Comparison of ENCODE assay signal across 13 cellular contexts in genomic region chr14:101838476-101838875, GRCh38.
DNase-seq lines count a peak whose midpoint lies in the region; ATAC-seq and TF ChIP-seq lines count a peak whose summit lies in the region.
"Had no signal": no experiment of that assay in that cellular context is flagged by ENCODE, and none has a peak within 500 bp of the region (broad histone marks: within the 10 kb centered on the region; RNA-seq: fewer than 3 reads in every experiment).

No MANE protein-coding gene starts in this region.

- H3K27me3 ChIP-seq in CD4-positive, alpha-beta T cell (ENCODE audit: control insufficient read depth, insufficient read depth, low read length) = no peaks in the 10 kb centered on the region
- no peaks in the 10 kb centered on the region for H3K27me3 ChIP-seq in neuronal stem cell (ENCODE audit: control insufficient read depth in 3 of 3, insufficient read depth in 3 of 3, low read depth in 1 of 3, low read length in 3 of 3)
- H3K27me3 ChIP-seq: stomach had no signal

- H3K79me1 ChIP-seq in neuronal stem cell (ENCODE audit: low read depth, low read length) = peaks cover 11% of the 10 kb centered on the region

- H3K4me1 ChIP-seq in neuronal stem cell (ENCODE audit: control insufficient read depth in 2 of 2, insufficient read depth in 1 of 2, low read depth in 1 of 2, low read length in 2 of 2) = peaks cover 2 to 4% of the 10 kb centered on the region in 2 donors

- no CpG with 5 or more reads among the region's 5 CpGs for WGBS in neuronal stem cell (ENCODE audit: extremely low coverage in 2 of 2, insufficient read length in 2 of 2, insufficient replicate concordance in 1 of 2), 2 donors

- ATAC-seq in CD4-positive, alpha-beta T cell (ENCODE audit: poor library complexity) = no peak
- no peak for ATAC-seq in left lobe of liver
- ATAC-seq: sciatic nerve had no signal

- no peak overlapping the region for H3K9ac ChIP-seq in neuronal stem cell (ENCODE audit: low read depth, low read length, poor library complexity)

- H3K4me3 ChIP-seq in GM12865 (ENCODE audit: low read depth, low read length) (peak overlapping the region; percentile 25), neuronal stem cell (ENCODE audit: low read length in 2 of 2) (no peak overlapping the region)
- H3K4me3 ChIP-seq: stomach had no signal

- no peak overlapping the region for H2BK12ac ChIP-seq in neuronal stem cell (ENCODE audit: low read length)

- no peak overlapping the region for H2BK120ac ChIP-seq in neuronal stem cell (ENCODE audit: low read depth, low read length)

- POLR2A ChIA-PET in CD4-positive, alpha-beta T cell (lab: Charles Lee) = interaction anchor here (0.7 to 4.3 kb wide), 4 partner anchors 9 to 67 kb away, joined by 3 to 23 read pairs (median 6); no protein-coding TSS in a partner anchor
- POLR2A ChIA-PET in HEK293T (lab: Yijun Ruan, JAX) = no interaction called here

- H3K36me3 Mint-ChIP-seq in CD4-positive, alpha-beta T cell (ENCODE audit: low read depth) = peaks cover 74% of the 10 kb centered on the region
- H3K36me3 Mint-ChIP-seq in activated T-helper 1 cell treated with anti-CD3 and anti-CD28 coated beads, Interleukin-12 subunit alpha, Interleukin-12 subunit beta, Interleukin-2, Interleukin-4 antibody, amounts not matched to agents 30 ng/mL and 10 ng/mL and 1 ng/mL, durations not matched to agents 14 hours and 24 hours and 36 hours (ENCODE audit: low read depth) = peaks cover 15% of the 10 kb centered on the region

- peaks cover 4 to 29% of the 10 kb centered on the region in 2 donors for H3K36me3 ChIP-seq in neuronal stem cell (replicated peaks in 1 of 2; ENCODE audit: control insufficient read depth in 2 of 2, insufficient read depth in 2 of 2, low read length in 2 of 2)
- H3K36me3 ChIP-seq: stomach had no signal

- no peaks in the 10 kb centered on the region for H3K9me3 Mint-ChIP-seq in CD4-positive, alpha-beta T cell
- no peaks in the 10 kb centered on the region for H3K9me3 Mint-ChIP-seq in activated T-helper 1 cell treated with anti-CD3 and anti-CD28 coated beads, Interleukin-12 subunit alpha, Interleukin-12 subunit beta, Interleukin-2, Interleukin-4 antibody, amounts not matched to agents 30 ng/mL and 10 ng/mL and 1 ng/mL, durations not matched to agents 14 hours and 24 hours and 36 hours

- no peak for TF ChIP-seq CTCF in CD4-positive, alpha-beta T cell (IDR thresholded peaks at IDR 0.05)
- TF ChIP-seq CTCF in GM12865 (IDR thresholded peaks at IDR 0.05; ENCODE audit: insufficient read depth, low read depth, low read length, missing control alignments) = no peak

- no peak overlapping the region for H4K91ac ChIP-seq in neuronal stem cell (ENCODE audit: low read depth, low read length, poor library complexity)

- H4K8ac ChIP-seq in neuronal stem cell (ENCODE audit: low read depth, low read length) = no peak overlapping the region

- H3K23ac ChIP-seq in neuronal stem cell (ENCODE audit: low read depth, low read length, poor library complexity) = no peak overlapping the region

- no peak overlapping the region for H2BK15ac ChIP-seq in neuronal stem cell (ENCODE audit: low read length)

- H3K4me1 Mint-ChIP-seq in CD4-positive, alpha-beta T cell (ENCODE audit: low read depth) = peaks cover 89% of the 10 kb centered on the region
- H3K4me1 Mint-ChIP-seq in activated T-helper 1 cell treated with anti-CD3 and anti-CD28 coated beads, Interleukin-12 subunit alpha, Interleukin-12 subunit beta, Interleukin-2, Interleukin-4 antibody, amounts not matched to agents 30 ng/mL and 10 ng/mL and 1 ng/mL, durations not matched to agents 14 hours and 24 hours and 36 hours (ENCODE audit: low read depth) = peaks cover 70% of the 10 kb centered on the region

- no peak overlapping the region for H2AFZ ChIP-seq in neuronal stem cell (ENCODE audit: low read length)

- H3K4me3 Mint-ChIP-seq in CD4-positive, alpha-beta T cell = peak overlapping the region; percentile 44
- H3K4me3 Mint-ChIP-seq in activated T-helper 1 cell treated with anti-CD3 and anti-CD28 coated beads, Interleukin-12 subunit alpha, Interleukin-12 subunit beta, Interleukin-2, Interleukin-4 antibody, amounts not matched to agents 30 ng/mL and 10 ng/mL and 1 ng/mL, durations not matched to agents 14 hours and 24 hours and 36 hours = no peak overlapping the region

- H3K9me3 ChIP-seq in CD4-positive, alpha-beta T cell (ENCODE audit: control insufficient read depth, low read length) = no peaks in the 10 kb centered on the region
- H3K9me3 ChIP-seq in neuronal stem cell (replicated peaks in 1 of 2; ENCODE audit: control insufficient read depth in 2 of 2, insufficient read depth in 1 of 2, low read depth in 1 of 2, low read length in 2 of 2) = no peaks in the 10 kb centered on the region
- H3K9me3 ChIP-seq: stomach had no signal

- peak overlapping the region; percentile 87 for H3K27ac Mint-ChIP-seq in CD4-positive, alpha-beta T cell
- peak overlapping the region; percentile 72 for H3K27ac Mint-ChIP-seq in activated T-helper 1 cell treated with anti-CD3 and anti-CD28 coated beads, Interleukin-12 subunit alpha, Interleukin-12 subunit beta, Interleukin-2, Interleukin-4 antibody, amounts not matched to agents 30 ng/mL and 10 ng/mL and 1 ng/mL, durations not matched to agents 14 hours and 24 hours and 36 hours

- H3K27ac ChIP-seq in CD4-positive, alpha-beta T cell (ENCODE audit: low read depth, low read length) = no peak overlapping the region
- no peak overlapping the region for H3K27ac ChIP-seq in neuronal stem cell (replicated peaks; ENCODE audit: low read length)

- intact Hi-C loops in CD4-positive, alpha-beta T cell (cut with DNase I, micrococcal nuclease) = no loop called here
- intact Hi-C loops in activated T-helper 1 cell treated with anti-CD3 and anti-CD28 coated beads, Interleukin-12 subunit alpha, Interleukin-12 subunit beta, Interleukin-2, Interleukin-4 antibody, amounts not matched to agents 30 ng/mL and 10 ng/mL and 1 ng/mL, durations not matched to agents 14 hours and 24 hours and 36 hours (cut with micrococcal nuclease) = loop anchor here (2.0 kb wide), 1 partner anchor 14 kb away; no protein-coding TSS in a partner anchor

- H3K27me3 Mint-ChIP-seq in CD4-positive, alpha-beta T cell = no peaks in the 10 kb centered on the region
- no peaks in the 10 kb centered on the region for H3K27me3 Mint-ChIP-seq in activated T-helper 1 cell treated with anti-CD3 and anti-CD28 coated beads, Interleukin-12 subunit alpha, Interleukin-12 subunit beta, Interleukin-2, Interleukin-4 antibody, amounts not matched to agents 30 ng/mL and 10 ng/mL and 1 ng/mL, durations not matched to agents 14 hours and 24 hours and 36 hours (ENCODE audit: insufficient read depth)

- no peak overlapping the region for H2BK5ac ChIP-seq in neuronal stem cell (ENCODE audit: low read length)

- H3K4me2 ChIP-seq in neuronal stem cell (ENCODE audit: insufficient read depth, low read length, poor library complexity, severe bottlenecking) = no peak overlapping the region

- H2AK5ac ChIP-seq in neuronal stem cell (ENCODE audit: low read depth, low read length) = no peak overlapping the region

- no peak for DNase-seq in CD4-positive, alpha-beta T cell
- DNase-seq in GM12865 (ENCODE audit: low read depth) = no peak
- no peak for DNase-seq in activated T-helper 1 cell treated with anti-CD3 and anti-CD28 coated beads, Interleukin-12 subunit alpha, Interleukin-12 subunit beta, Interleukin-2, Interleukin-4 antibody, amounts not matched to agents 30 ng/mL and 10 ng/mL and 1 ng/mL, durations not matched to agents 14 hours and 24 hours and 36 hours (ENCODE audit: low spot score)
- peak; percentile 21 for DNase-seq in left lobe of liver (ENCODE audit: low spot score)
- no peak for DNase-seq in neuronal stem cell (ENCODE audit: low spot score)
- DNase-seq in NOMO-1 treated with DMSO at 0.1 percent for 48 hours (lab: John Stamatoyannopoulos, UW; ENCODE audit: unreplicated experiment) = no peak
- no peak for DNase-seq in SHP77 (lab: John Stamatoyannopoulos, UW)
- DNase-seq in HEK293T (ENCODE audit: extremely low spot score) = no peak
- DNase-seq: aorta, NCI-H187, NCI-H748 treated with DMSO at 0.1 percent for 48 hours, stomach had no signal

- CTCF ChIA-PET in CD4-positive, alpha-beta T cell (lab: Charles Lee) = interaction anchor here (1.2 kb wide), 1 partner anchor 67 kb away, joined by 6 read pairs; no protein-coding TSS in a partner anchor
- CTCF ChIA-PET in HEK293T (lab: Yijun Ruan, JAX) = no interaction called here

- H3K4ac ChIP-seq in neuronal stem cell (ENCODE audit: low read length) = no peak overlapping the region

- H3K14ac ChIP-seq in neuronal stem cell (ENCODE audit: low read length) = no peak overlapping the region

- no peak overlapping the region for H3K18ac ChIP-seq in neuronal stem cell (ENCODE audit: low read length)

TF ChIP-seq in HEK293T, 16 proteins besides CTCF, POLR2A, EP300 and RAD21:
- TF ChIP-seq FOXM1 (IDR thresholded peaks at IDR 0.05; ENCODE audit: borderline replicate concordance) = no peak
- no peak for TF ChIP-seq SP1 (IDR thresholded peaks at IDR 0.05)
- no peak for TF ChIP-seq FOXA1 (IDR thresholded peaks at IDR 0.05)
- TF ChIP-seq SUZ12 (IDR thresholded peaks at IDR 0.05) = no peak
- TF ChIP-seq CTBP1 (IDR thresholded peaks at IDR 0.05; ENCODE audit: borderline replicate concordance) = no peak
- no peak for TF ChIP-seq LEF1 (IDR thresholded peaks at IDR 0.05; ENCODE audit: borderline replicate concordance)
- no peak for TF ChIP-seq ZNF384 (IDR thresholded peaks at IDR 0.05)
- no peak for TF ChIP-seq L3MBTL2 (conservative IDR thresholded peaks at IDR 0.05)
